Comparison of ENCODE assay signal across 20 cellular contexts in the genomic region with DNA sequence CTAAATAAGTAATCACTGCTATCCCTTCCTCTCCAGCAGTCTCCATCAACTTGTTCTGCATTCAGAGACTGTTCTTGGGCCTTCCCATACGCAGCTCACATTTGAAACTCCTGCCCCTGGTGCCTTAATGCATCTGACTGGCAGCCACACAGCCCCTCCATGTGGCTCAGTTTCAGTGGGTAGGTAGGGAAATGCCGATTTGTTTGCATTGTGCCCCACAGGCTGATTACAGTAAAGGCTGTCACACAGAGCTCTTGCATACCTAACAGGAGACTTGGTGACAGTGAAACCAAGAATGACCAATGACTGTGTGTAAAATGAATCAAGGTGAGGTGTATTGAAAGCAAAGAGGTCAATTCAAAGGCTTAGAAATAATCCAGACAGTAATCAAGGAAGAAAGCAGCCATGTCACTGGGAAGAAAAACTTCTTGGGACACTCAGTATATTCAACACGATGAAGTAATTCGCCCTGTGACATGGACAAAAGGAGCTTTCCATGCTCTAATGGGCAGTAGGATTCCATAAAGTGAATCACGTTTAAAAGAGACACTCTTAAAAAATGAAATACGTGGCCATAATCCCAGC. TPM values are rescaled to one million over a fixed set of nuclear protein-coding genes. Genes with fewer than 3 reads are reported as not detected.
A peak's percentile ranks its signal among the peaks of the same experiment; 100 is the strongest.
DNase-seq lines count a peak whose midpoint lies in the region; ATAC-seq, FAIRE-seq and TF ChIP-seq lines count a peak whose summit lies in the region.
"Had no signal": no experiment of that assay in that cellular context is flagged by ENCODE, and none has a peak within 500 bp of the region (broad histone marks: within the 10 kb centered on the region; RNA-seq: fewer than 3 reads in every experiment).

No MANE protein-coding gene starts in this region.

- H3K27me3 ChIP-seq in prostate gland (replicated peaks; ENCODE audit: insufficient read depth) = no peaks in the 10 kb centered on the region
- H3K27me3 ChIP-seq in uterus = no peaks in the 10 kb centered on the region
- H3K27me3 ChIP-seq: breast epithelium had no signal

- H3K36me3 ChIP-seq in HEK293 (ENCODE audit: control insufficient read depth in 2 of 2, insufficient read depth in 1 of 2, low read length in 2 of 2) (no peaks in the 10 kb centered on the region), prostate gland (no peaks in the 10 kb centered on the region), uterus (no peaks in the 10 kb centered on the region)
- H3K36me3 ChIP-seq: breast epithelium, heart left ventricle had no signal

- intact Hi-C loops in prostate gland (cut with DNase I) (no loop called here), uterus (cut with DNase I; ENCODE audit: low total_unique reads) (no loop called here)

- POLR2A ChIA-PET in HEK293 (lab: Yijun Ruan, JAX) = interaction anchor here (1.3 kb wide), 1 partner anchor 12 kb away, joined by 12 read pairs; a partner anchor contains a TSS

- no peak overlapping the region for H3K4me3 ChIP-seq in HEK293 (ENCODE audit: low read depth, low read length)
- no peak overlapping the region for H3K4me3 ChIP-seq in prostate gland
- no peak overlapping the region for H3K4me3 ChIP-seq in uterus
- H3K4me3 ChIP-seq: breast epithelium, coronary artery, GM23248, heart left ventricle, mucosa of descending colon, skin epidermis had no signal

- peak; percentile 58 for ATAC-seq in GM18870 (IDR thresholded peaks at IDR 0.05; ENCODE audit: unreplicated experiment)
- ATAC-seq: heart left ventricle, mucosa of descending colon had no signal

- FAIRE-seq in RCC 7860 (lab: Jason Lieb, UNC) = peak; percentile 57
- FAIRE-seq in urothelium cell line (lab: Jason Lieb, UNC) = no peak

- H3K27ac ChIP-seq in HEK293 (ENCODE audit: extremely low read depth, low read depth, low read length) (no peak overlapping the region), prostate gland (peak overlapping the region; percentile 47 to 71), uterus (no peak overlapping the region)
- H3K27ac ChIP-seq: breast epithelium, coronary artery, GM23248, heart left ventricle, skin epidermis had no signal

- TF ChIP-seq CTCF in HEK293 (tag by site-specific recombination; IDR thresholded peaks at IDR 0.05) (no peak), prostate gland (IDR thresholded peaks at IDR 0.05) (no peak), uterus (IDR thresholded peaks at IDR 0.05) (no peak)

- TF ChIP-seq POLR2A in prostate gland (IDR thresholded peaks at IDR 0.05) = no peak
- TF ChIP-seq POLR2A in uterus (IDR thresholded peaks at IDR 0.05) = no peak

- H3K9me3 ChIP-seq in HEK293 (ENCODE audit: control insufficient read depth, insufficient read depth, low read depth, low read length) = no peaks in the 10 kb centered on the region
- H3K9me3 ChIP-seq in prostate gland = no peaks in the 10 kb centered on the region
- H3K9me3 ChIP-seq in uterus = no peaks in the 10 kb centered on the region
- H3K9me3 ChIP-seq: breast epithelium, heart left ventricle, mucosa of descending colon had no signal

- CTCF ChIA-PET in HEK293 (lab: Yijun Ruan, JAX) = interaction anchor here (0.6 to 5.6 kb wide), 8 partner anchors 10 to 455 kb away, joined by 3 to 47 read pairs (median 4); no protein-coding TSS in a partner anchor

- WGBS in prostate gland = 66% methylated on average over 6 of the region's 6 CpGs

- DNase-seq in RCC 7860 (ENCODE audit: low spot score) (peak; percentile 78), prostate gland (ENCODE audit: low spot score) (no peak), uterus (no peak), urothelium cell line (ENCODE audit: low spot score) (no peak), DMS53 treated with DMSO at 0.1 percent for 48 hours (lab: John Stamatoyannopoulos, UW; ENCODE audit: unreplicated experiment) (no peak)
- DNase-seq: activated CD4-positive, alpha-beta T cell treated with anti-CD3 and anti-CD28 coated beads for 4 hours; activated effector memory CD4-positive, alpha-beta T cell treated with Interleukin-2 at 50 U/mL for 16 hours; DMS79 treated with DMSO at 0.1 percent for 48 hours; GM23248; heart left ventricle; mucosa of descending colon; NCI-H1092 treated with DMSO at 0.1 percent for 48 hours; SHP77; stimulated activated CD4-positive, alpha-beta T cell treated with anti-CD3 and anti-CD28 coated beads, Interleukin-2, amount 100 ng/mL, for 48 hours; SW 1271 had no signal

- H3K4me1 ChIP-seq in HEK293 (ENCODE audit: control insufficient read depth, insufficient read depth, low read length) (no peaks in the 10 kb centered on the region), prostate gland (replicated peaks) (no peaks in the 10 kb centered on the region), uterus (no peaks in the 10 kb centered on the region)
- H3K4me1 ChIP-seq: breast epithelium, heart left ventricle had no signal

TF ChIP-seq in HEK293, 187 proteins besides CTCF, POLR2A, EP300 and RAD21:
- TF ChIP-seq, protein P1, sequence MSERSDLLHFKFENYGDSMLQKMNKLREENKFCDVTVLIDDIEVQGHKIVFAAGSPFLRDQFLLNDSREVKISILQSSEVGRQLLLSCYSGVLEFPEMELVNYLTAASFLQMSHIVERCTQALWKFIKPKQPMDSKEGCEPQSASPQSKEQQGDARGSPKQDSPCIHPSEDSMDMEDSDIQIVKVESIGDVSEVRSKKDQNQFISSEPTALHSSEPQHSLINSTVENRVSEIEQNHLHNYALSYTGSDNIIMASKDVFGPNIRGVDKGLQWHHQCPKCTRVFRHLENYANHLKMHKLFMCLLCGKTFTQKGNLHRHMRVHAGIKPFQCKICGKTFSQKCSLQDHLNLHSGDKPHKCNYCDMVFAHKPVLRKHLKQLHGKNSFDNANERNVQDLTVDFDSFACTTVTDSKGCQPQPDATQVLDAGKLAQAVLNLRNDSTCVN (tag by site-specific recombination; optimal IDR thresholded peaks at IDR 0.05) = no peak
- no peak for TF ChIP-seq SP2 (tag by site-specific recombination; IDR thresholded peaks at IDR 0.05)
- TF ChIP-seq ZBTB20 (tag by site-specific recombination; IDR thresholded peaks at IDR 0.05) = peak; percentile 33; the same call in 1 of the 2 replicates

RNA-seq across cellular contexts. Expression of a gene that starts 12.7 kb away (rescaled TPM):
- total RNA-seq in prostate gland (10 to 100 TPM; 29.1 to 52.1 TPM), uterus (10 to 100 TPM in 3 of 4 donors, 1 to 10 TPM in 1; 4.4 to 55.4 (median 38.6) TPM)

Comparison
In these comparisons a context has a peak if more than half of its experiments do, and no peak if none do; other contexts are left out.
1. H3K27ac ChIP-seq: peak in prostate gland (2 of 2); none in HEK293 (single experiment) and uterus (0 of 2).